In the genomic region with DNA sequence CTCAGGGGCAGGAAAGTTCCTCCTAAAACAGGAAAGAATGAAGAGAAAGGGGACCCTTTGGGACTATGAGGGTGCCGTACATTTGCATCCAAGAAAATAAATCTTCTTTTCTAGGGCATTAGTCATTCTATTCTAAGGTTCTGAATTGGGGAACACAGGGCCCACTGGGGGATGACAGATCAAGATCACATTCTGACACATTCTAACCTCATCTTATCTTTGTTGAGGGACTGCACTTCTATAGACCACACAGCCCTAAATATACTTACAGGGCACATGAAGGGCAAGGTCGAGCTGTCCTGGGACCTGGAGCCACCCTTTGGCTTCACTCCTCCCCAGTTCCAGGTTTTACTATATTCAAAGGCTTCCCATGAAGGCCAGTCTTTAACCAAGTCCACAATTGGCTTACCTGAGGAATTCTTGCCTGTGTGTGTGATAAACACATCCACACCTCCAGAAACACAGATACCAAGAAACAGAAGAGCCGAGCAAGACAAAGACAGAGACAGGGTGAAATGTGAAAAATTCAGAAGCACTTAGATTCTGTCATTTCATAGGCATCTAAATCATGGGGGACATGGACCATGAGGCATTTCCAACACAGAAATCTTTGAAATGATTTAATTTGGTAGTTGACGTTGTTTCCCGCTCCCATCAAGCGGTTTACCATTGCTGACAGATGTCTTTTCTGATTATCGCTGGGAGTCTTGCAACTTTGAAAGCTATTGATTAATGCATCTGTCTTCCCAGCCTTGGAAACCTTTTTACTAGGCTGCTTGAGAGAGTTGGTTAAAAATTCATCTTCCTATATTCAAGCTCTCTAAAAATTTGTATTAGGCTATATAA, we compare ENCODE assay signal across 1 cellular context.
TF ChIP-seq lines count a peak whose summit lies in the region.

No MANE protein-coding gene starts in this region.

TF ChIP-seq in K562, 482 proteins besides CTCF, POLR2A, EP300 and RAD21 (continued from another document and continues in another):
- no peak for TF ChIP-seq USF2 (CRISPR knock-in tag; IDR thresholded peaks at IDR 0.05)
- TF ChIP-seq PTRF (tag; IDR thresholded peaks at IDR 0.05): no peak
- no peak for TF ChIP-seq CHAMP1 (IDR thresholded peaks at IDR 0.05)
- TF ChIP-seq ZC3H8 (IDR thresholded peaks at IDR 0.05): no peak
- TF ChIP-seq, protein P1, sequence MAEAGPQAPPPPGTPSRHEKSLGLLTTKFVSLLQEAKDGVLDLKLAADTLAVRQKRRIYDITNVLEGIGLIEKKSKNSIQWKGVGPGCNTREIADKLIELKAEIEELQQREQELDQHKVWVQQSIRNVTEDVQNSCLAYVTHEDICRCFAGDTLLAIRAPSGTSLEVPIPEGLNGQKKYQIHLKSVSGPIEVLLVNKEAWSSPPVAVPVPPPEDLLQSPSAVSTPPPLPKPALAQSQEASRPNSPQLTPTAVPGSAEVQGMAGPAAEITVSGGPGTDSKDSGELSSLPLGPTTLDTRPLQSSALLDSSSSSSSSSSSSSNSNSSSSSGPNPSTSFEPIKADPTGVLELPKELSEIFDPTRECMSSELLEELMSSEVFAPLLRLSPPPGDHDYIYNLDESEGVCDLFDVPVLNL (CRISPR knock-in tag; IDR thresholded peaks at IDR 0.05; ENCODE audit: low read depth): no peak
- no peak for TF ChIP-seq CREB3 (tag; conservative IDR thresholded peaks at IDR 0.05; ENCODE audit: low read depth)
- 0 out of 2 replicates have a peak, but pooled peaks have one; percentile 17 for TF ChIP-seq ZEB2 (IDR thresholded peaks at IDR 0.05)
- TF ChIP-seq TAF7 (tag; IDR thresholded peaks at IDR 0.05): no peak
- TF ChIP-seq ZC3H11A (IDR thresholded peaks at IDR 0.05; ENCODE audit: low read depth, low read length): no peak
- no peak; the same call in 1 of the 2 replicates for TF ChIP-seq NBN (IDR thresholded peaks at IDR 0.05; ENCODE audit: low read depth)
- TF ChIP-seq ZBTB17 (CRISPR knock-in tag; IDR thresholded peaks at IDR 0.05): no peak
- TF ChIP-seq MYNN (IDR thresholded peaks at IDR 0.05): no peak
- TF ChIP-seq MYNN (CRISPR knock-in tag; IDR thresholded peaks at IDR 0.05): no peak
- TF ChIP-seq U2AF2 (optimal IDR thresholded peaks at IDR 0.05; ENCODE audit: low read depth, low read length): no peak
- TF ChIP-seq ZNF76 (CRISPR knock-in tag; IDR thresholded peaks at IDR 0.05; ENCODE audit: borderline replicate concordance): no peak
- no peak for TF ChIP-seq ZFP30 (CRISPR knock-in tag; IDR thresholded peaks at IDR 0.05; ENCODE audit: borderline replicate concordance)
- TF ChIP-seq TRIM25 (IDR thresholded peaks at IDR 0.05; ENCODE audit: borderline replicate concordance): no peak
- no peak for TF ChIP-seq RFX1 (IDR thresholded peaks at IDR 0.05)
- no peak for TF ChIP-seq SMC3 (conservative IDR thresholded peaks at IDR 0.05; ENCODE audit: insufficient read depth, low read depth, low read length)
- TF ChIP-seq, protein P2, sequence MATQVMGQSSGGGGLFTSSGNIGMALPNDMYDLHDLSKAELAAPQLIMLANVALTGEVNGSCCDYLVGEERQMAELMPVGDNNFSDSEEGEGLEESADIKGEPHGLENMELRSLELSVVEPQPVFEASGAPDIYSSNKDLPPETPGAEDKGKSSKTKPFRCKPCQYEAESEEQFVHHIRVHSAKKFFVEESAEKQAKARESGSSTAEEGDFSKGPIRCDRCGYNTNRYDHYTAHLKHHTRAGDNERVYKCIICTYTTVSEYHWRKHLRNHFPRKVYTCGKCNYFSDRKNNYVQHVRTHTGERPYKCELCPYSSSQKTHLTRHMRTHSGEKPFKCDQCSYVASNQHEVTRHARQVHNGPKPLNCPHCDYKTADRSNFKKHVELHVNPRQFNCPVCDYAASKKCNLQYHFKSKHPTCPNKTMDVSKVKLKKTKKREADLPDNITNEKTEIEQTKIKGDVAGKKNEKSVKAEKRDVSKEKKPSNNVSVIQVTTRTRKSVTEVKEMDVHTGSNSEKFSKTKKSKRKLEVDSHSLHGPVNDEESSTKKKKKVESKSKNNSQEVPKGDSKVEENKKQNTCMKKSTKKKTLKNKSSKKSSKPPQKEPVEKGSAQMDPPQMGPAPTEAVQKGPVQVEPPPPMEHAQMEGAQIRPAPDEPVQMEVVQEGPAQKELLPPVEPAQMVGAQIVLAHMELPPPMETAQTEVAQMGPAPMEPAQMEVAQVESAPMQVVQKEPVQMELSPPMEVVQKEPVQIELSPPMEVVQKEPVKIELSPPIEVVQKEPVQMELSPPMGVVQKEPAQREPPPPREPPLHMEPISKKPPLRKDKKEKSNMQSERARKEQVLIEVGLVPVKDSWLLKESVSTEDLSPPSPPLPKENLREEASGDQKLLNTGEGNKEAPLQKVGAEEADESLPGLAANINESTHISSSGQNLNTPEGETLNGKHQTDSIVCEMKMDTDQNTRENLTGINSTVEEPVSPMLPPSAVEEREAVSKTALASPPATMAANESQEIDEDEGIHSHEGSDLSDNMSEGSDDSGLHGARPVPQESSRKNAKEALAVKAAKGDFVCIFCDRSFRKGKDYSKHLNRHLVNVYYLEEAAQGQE (CRISPR knock-in tag; IDR thresholded peaks at IDR 0.05; ENCODE audit: low read depth): no peak
- peak; percentile 48; the same call in 1 of the 2 replicates for TF ChIP-seq NCOR1 (IDR thresholded peaks at IDR 0.05)
- no peak for TF ChIP-seq TEAD2 (tag; IDR thresholded peaks at IDR 0.05)
- no peak for TF ChIP-seq ZMIZ1 (IDR thresholded peaks at IDR 0.05; ENCODE audit: low read depth in 2 of 2, low read length in 2 of 2)
- TF ChIP-seq HEY1 (CRISPR knock-in tag; IDR thresholded peaks at IDR 0.05; ENCODE audit: borderline replicate concordance): no peak
- TF ChIP-seq, protein P3, sequence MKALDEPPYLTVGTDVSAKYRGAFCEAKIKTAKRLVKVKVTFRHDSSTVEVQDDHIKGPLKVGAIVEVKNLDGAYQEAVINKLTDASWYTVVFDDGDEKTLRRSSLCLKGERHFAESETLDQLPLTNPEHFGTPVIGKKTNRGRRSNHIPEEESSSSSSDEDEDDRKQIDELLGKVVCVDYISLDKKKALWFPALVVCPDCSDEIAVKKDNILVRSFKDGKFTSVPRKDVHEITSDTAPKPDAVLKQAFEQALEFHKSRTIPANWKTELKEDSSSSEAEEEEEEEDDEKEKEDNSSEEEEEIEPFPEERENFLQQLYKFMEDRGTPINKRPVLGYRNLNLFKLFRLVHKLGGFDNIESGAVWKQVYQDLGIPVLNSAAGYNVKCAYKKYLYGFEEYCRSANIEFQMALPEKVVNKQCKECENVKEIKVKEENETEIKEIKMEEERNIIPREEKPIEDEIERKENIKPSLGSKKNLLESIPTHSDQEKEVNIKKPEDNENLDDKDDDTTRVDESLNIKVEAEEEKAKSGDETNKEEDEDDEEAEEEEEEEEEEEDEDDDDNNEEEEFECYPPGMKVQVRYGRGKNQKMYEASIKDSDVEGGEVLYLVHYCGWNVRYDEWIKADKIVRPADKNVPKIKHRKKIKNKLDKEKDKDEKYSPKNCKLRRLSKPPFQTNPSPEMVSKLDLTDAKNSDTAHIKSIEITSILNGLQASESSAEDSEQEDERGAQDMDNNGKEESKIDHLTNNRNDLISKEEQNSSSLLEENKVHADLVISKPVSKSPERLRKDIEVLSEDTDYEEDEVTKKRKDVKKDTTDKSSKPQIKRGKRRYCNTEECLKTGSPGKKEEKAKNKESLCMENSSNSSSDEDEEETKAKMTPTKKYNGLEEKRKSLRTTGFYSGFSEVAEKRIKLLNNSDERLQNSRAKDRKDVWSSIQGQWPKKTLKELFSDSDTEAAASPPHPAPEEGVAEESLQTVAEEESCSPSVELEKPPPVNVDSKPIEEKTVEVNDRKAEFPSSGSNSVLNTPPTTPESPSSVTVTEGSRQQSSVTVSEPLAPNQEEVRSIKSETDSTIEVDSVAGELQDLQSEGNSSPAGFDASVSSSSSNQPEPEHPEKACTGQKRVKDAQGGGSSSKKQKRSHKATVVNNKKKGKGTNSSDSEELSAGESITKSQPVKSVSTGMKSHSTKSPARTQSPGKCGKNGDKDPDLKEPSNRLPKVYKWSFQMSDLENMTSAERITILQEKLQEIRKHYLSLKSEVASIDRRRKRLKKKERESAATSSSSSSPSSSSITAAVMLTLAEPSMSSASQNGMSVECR (CRISPR knock-in tag; IDR thresholded peaks at IDR 0.05): no peak
- TF ChIP-seq SIN3A (IDR thresholded peaks at IDR 0.05; ENCODE audit: borderline replicate concordance in 2 of 2, control insufficient read depth in 1 of 2, low read depth in 2 of 2, low read length in 2 of 2): no peak
- TF ChIP-seq POLR2G (IDR thresholded peaks at IDR 0.05; ENCODE audit: low read depth, low read length): no peak
- no peak for TF ChIP-seq PPARD (CRISPR knock-in tag; IDR thresholded peaks at IDR 0.05)
- peak in 1 of 2 experiments; percentile 46; a peak in 1 of 4 replicates for TF ChIP-seq TEAD1 (CRISPR knock-in tag; IDR thresholded peaks at IDR 0.05)
